ENCODE assay signal across 11 cellular contexts in the genomic region with DNA sequence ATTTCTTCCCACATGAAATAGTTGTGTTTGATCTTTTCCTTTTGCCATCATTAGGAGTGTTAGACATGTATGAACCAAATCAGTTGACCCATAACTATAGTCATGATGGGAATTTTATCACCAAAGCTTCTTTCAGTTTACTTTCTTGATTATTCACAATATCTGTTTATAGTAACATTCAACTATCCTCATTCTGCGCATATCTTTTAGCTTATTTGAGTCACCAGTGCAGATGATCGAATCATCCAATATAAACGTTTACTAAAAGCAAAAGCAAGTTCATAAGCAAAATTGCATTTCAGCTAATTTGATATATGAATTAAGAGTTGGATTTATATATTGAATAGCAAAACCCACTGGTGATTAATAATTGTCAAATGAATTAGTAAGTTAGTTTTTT.
"Had no signal": no experiment of that assay in that cellular context is flagged by ENCODE, and none has a peak within 500 bp of the region (broad histone marks: within the 10 kb centered on the region; RNA-seq: fewer than 3 reads in every experiment).

No MANE protein-coding gene starts in this region.

- H3K4me2 ChIP-seq: GM23338 had no signal

- H3K4me3 ChIP-seq: GM23248, GM23338, HAP-1 had no signal

- H2AFZ ChIP-seq: GM23248, GM23338 had no signal

- H3K4me1 ChIP-seq: HAP-1 had no signal

- H3K27ac ChIP-seq: GM23248 had no signal

- FAIRE-seq: H1, H54 had no signal

- H3K9ac ChIP-seq: GM23248 had no signal

- H3K36me3 ChIP-seq: HAP-1 had no signal

- ATAC-seq: GM23338, HCT116 had no signal

- DNase-seq: GM23248, GOT3, H7, H9, HCEC 1CT, HFFc6 had no signal

- H3K9me3 ChIP-seq: HAP-1 had no signal
